ENCODE assay signal across 9 cellular contexts in genomic region chr1:244445320-244446181, GRCh38. TPM values are rescaled to one million over a fixed set of nuclear protein-coding genes. Genes with fewer than 3 reads are reported as not detected.
DNase-seq lines count a peak whose midpoint lies in the region; ATAC-seq, FAIRE-seq and TF ChIP-seq lines count a peak whose summit lies in the region.
"Had no signal": no experiment of that assay in that cellular context is flagged by ENCODE, and none has a peak within 500 bp of the region (broad histone marks: within the 10 kb centered on the region; RNA-seq: fewer than 3 reads in every experiment).

No MANE protein-coding gene starts in this region.

- TF ChIP-seq CTCF in K562 (IDR thresholded peaks at IDR 0.05 in 2 of 3, conservative IDR thresholded peaks at IDR 0.05 in 1 of 3; ENCODE audit: insufficient read depth in 2 of 3, low read depth in 1 of 3, low read length in 3 of 3) (no peak), type B pancreatic cell (conservative IDR thresholded peaks at IDR 0.05) (no peak)

- H3K4me3 ChIP-seq in K562 = no peak overlapping the region
- H3K4me3 ChIP-seq in mesenchymal stem cell (ENCODE audit: insufficient read depth in 1 of 2, low read depth in 1 of 2, low read length in 2 of 2) = peak overlapping the region in 1 of 2 experiments; percentile 19

- no peaks in the 10 kb centered on the region for H4K20me1 ChIP-seq in K562 (replicated peaks; ENCODE audit: control insufficient read depth, insufficient read depth, low read length)

- H3K9me3 Mint-ChIP-seq in activated naive CD4-positive, alpha-beta T cell treated with anti-CD3 and anti-CD28 coated beads, Interleukin-2, amount 50 U/mL, for 72 hours = no peaks in the 10 kb centered on the region
- no peaks in the 10 kb centered on the region for H3K9me3 Mint-ChIP-seq in type B pancreatic cell

- no peak overlapping the region for H3K14ac ChIP-seq in mesenchymal stem cell (ENCODE audit: low read length in 2 of 2)

- H3K9me3 ChIP-seq in K562 (replicated peaks; ENCODE audit: control insufficient read depth, insufficient read depth, low read depth, low read length) = no peaks in the 10 kb centered on the region
- no peaks in the 10 kb centered on the region for H3K9me3 ChIP-seq in mesenchymal stem cell (ENCODE audit: control insufficient read depth, low read length)

- H3K79me2 ChIP-seq in K562 (ENCODE audit: control insufficient read depth, insufficient read depth, low read length) = peaks cover 94% of the 10 kb centered on the region

- H2AK5ac ChIP-seq in mesenchymal stem cell (ENCODE audit: low read length, severe bottlenecking) = peak overlapping the region; percentile 57

- intact Hi-C loops in K562 (cut with micrococcal nuclease) = no loop called here

- no peak overlapping the region for H2BK120ac ChIP-seq in mesenchymal stem cell (ENCODE audit: low read depth, low read length)

- no peak for DNase-seq in activated naive CD4-positive, alpha-beta T cell treated with anti-CD3 and anti-CD28 coated beads, Interleukin-2, amount 50 U/mL, for 72 hours (ENCODE audit: low spot score in 2 of 2)
- no peak for DNase-seq in activated naive CD4-positive, alpha-beta T cell (lab: John Stamatoyannopoulos, UW)
- DNase-seq in K562 (ENCODE audit: extremely low read depth in 1 of 4, low spot score in 3 of 4) = peak in 2 of 4 experiments; percentile 23 to 29
- DNase-seq in mesenchymal stem cell = peak; percentile 27
- DNase-seq in type B pancreatic cell (ENCODE audit: extremely low spot score, unreplicated experiment) = no peak
- no peak for DNase-seq in GM19238 (ENCODE audit: insufficient read length, low spot score)
- DNase-seq in KG1 (lab: John Stamatoyannopoulos, UW) = no peak
- no peak for DNase-seq in HuH-7.5 (ENCODE audit: low spot score)
- DNase-seq: stimulated activated naive CD4-positive, alpha-beta T cell had no signal

- POLR2A ChIA-PET in K562 (lab: Yijun Ruan, JAX) = interaction anchor here (0.9 to 1.1 kb wide), 2 partner anchors 24 to 31 kb away, joined by 3 to 4 read pairs; no protein-coding TSS in a partner anchor

- peak; percentile 65 for FAIRE-seq in K562 (lab: Jason Lieb, UNC)

- TF ChIP-seq POLR2A in K562 (conservative IDR thresholded peaks at IDR 0.05) = 0 out of 2 replicates have a peak, but pooled peaks have one; percentile 12

- no peaks in the 10 kb centered on the region for H3K79me1 ChIP-seq in mesenchymal stem cell (replicated peaks; ENCODE audit: low read length, poor library complexity, severe bottlenecking)

- no peak overlapping the region for H2BK15ac ChIP-seq in mesenchymal stem cell (ENCODE audit: low read depth, poor library complexity, severe bottlenecking)

- no peak for TF ChIP-seq EP300 in K562 (IDR thresholded peaks at IDR 0.05; ENCODE audit: low read length)

- no peak overlapping the region; a peak in 1 of 4 replicates for H3K9ac ChIP-seq in K562 (ENCODE audit: insufficient read depth in 1 of 2, low read depth in 2 of 2, low read length in 2 of 2)
- H3K9ac ChIP-seq in mesenchymal stem cell (ENCODE audit: low read length) = peak overlapping the region; percentile 77

- ATAC-seq in activated naive CD4-positive, alpha-beta T cell treated with anti-CD3 and anti-CD28 coated beads, Interleukin-2, amount 50 U/mL, for 72 hours = no peak
- ATAC-seq in K562 = peak; percentile 52

- H3K27ac Mint-ChIP-seq in activated naive CD4-positive, alpha-beta T cell treated with anti-CD3 and anti-CD28 coated beads, Interleukin-2, amount 50 U/mL, for 72 hours = peak overlapping the region; percentile 46 to 65
- H3K27ac Mint-ChIP-seq in type B pancreatic cell = peak overlapping the region; percentile 38

- CTCF ChIA-PET in K562 (lab: Yijun Ruan, JAX; ENCODE audit: low intra/inter-chr PET ratio) = no interaction called here

- H3K27me3 Mint-ChIP-seq in type B pancreatic cell = no peaks in the 10 kb centered on the region

- peaks cover 40% of the 10 kb centered on the region for H3K4me1 Mint-ChIP-seq in type B pancreatic cell (ENCODE audit: unreplicated experiment)

- no peak overlapping the region for H3K23ac ChIP-seq in mesenchymal stem cell (ENCODE audit: low read length in 2 of 2)

- no peak overlapping the region for H2BK12ac ChIP-seq in mesenchymal stem cell (ENCODE audit: low read length in 2 of 2)

- H2AFZ ChIP-seq in K562 (ENCODE audit: low read depth, low read length) (no peak overlapping the region), mesenchymal stem cell (ENCODE audit: low read depth, low read length) (no peak overlapping the region)

- H3K4me3 Mint-ChIP-seq in type B pancreatic cell = no peak overlapping the region

- H4K91ac ChIP-seq in mesenchymal stem cell (ENCODE audit: low read length) = no peak overlapping the region

- H3K36me3 ChIP-seq in K562 (ENCODE audit: control insufficient read depth, insufficient read depth, low read length) (peaks cover 71% of the 10 kb centered on the region), mesenchymal stem cell (ENCODE audit: control insufficient read depth in 1 of 2, insufficient read depth in 2 of 2, low read depth in 1 of 2, low read length in 2 of 2) (peaks cover 2 to 20% of the 10 kb centered on the region in 2 experiments)

- no peak overlapping the region for H3K4ac ChIP-seq in mesenchymal stem cell (ENCODE audit: low read depth in 1 of 2, low read length in 2 of 2)

- no TSS peak for BruUV-seq in K562 (replicated peaks; lab: Mats Ljungman, UMichigan)

- no peak overlapping the region for H3K18ac ChIP-seq in mesenchymal stem cell (ENCODE audit: low read depth in 1 of 2, low read length in 2 of 2)

- H3K36me3 Mint-ChIP-seq in activated naive CD4-positive, alpha-beta T cell treated with anti-CD3 and anti-CD28 coated beads, Interleukin-2, amount 50 U/mL, for 72 hours = peaks cover 18 to 38% of the 10 kb centered on the region in 2 donors
- H3K36me3 Mint-ChIP-seq in type B pancreatic cell = peaks cover 13% of the 10 kb centered on the region

- no peak for TF ChIP-seq RAD21 in K562 (CRISPR knock-in tag; conservative IDR thresholded peaks at IDR 0.05 in 1 of 2, IDR thresholded peaks at IDR 0.05 in 1 of 2)

- H3K4me2 ChIP-seq in K562 (ENCODE audit: insufficient read depth, low read length) (0 out of 2 replicates have a peak overlapping the region, but pooled peaks have one; percentile 17), mesenchymal stem cell (ENCODE audit: low read length, poor library complexity, severe bottlenecking) (no peak overlapping the region)

- H3K27me3 ChIP-seq in K562 (ENCODE audit: control insufficient read depth in 2 of 2, insufficient read depth in 2 of 2, low read length in 2 of 2) (no peaks in the 10 kb centered on the region), mesenchymal stem cell (ENCODE audit: control insufficient read depth in 1 of 2, insufficient read depth in 1 of 2, low read length in 2 of 2) (no peaks in the 10 kb centered on the region)

- no peak overlapping the region for H4K8ac ChIP-seq in mesenchymal stem cell (ENCODE audit: low read length)

- H3K4me1 ChIP-seq in K562 (replicated peaks in 1 of 2; ENCODE audit: control insufficient read depth in 2 of 2, insufficient read depth in 2 of 2, low read length in 2 of 2) = peaks cover 2 to 27% of the 10 kb centered on the region in 2 experiments; a peak in 4 of 5 replicates
- H3K4me1 ChIP-seq in mesenchymal stem cell (ENCODE audit: control insufficient read depth, insufficient read depth, low read depth, low read length) = peaks cover 5% of the 10 kb centered on the region

- 97% methylated on average over 2 of the region's 2 CpGs for WGBS in K562 (ENCODE audit: insufficient coverage, low coverage, missing lambda C conversion rate)
- WGBS in mesenchymal stem cell = 100% methylated on average over 1 of the region's 2 CpGs

- no peaks in the 10 kb centered on the region for H3K9me1 ChIP-seq in K562 (ENCODE audit: control insufficient read depth, insufficient read depth, low read length)

- H3K27ac ChIP-seq in K562 (ENCODE audit: extremely low read depth, low read depth, low read length) = peak overlapping the region; percentile 30; the same call in 2 of the 3 replicates
- H3K27ac ChIP-seq in mesenchymal stem cell (ENCODE audit: low read length, poor library complexity, severe bottlenecking) = peak overlapping the region; percentile 27

- no peak overlapping the region for H2BK5ac ChIP-seq in mesenchymal stem cell (ENCODE audit: low read depth, low read length, poor library complexity, severe bottlenecking)

- in situ Hi-C loops in K562 (cut with MboI) = no loop called here

RNA-seq across cellular contexts. Expression of gene ADSS2, which starts 6.2 kb away (rescaled TPM):
- total RNA-seq in activated naive CD4-positive, alpha-beta T cell treated with anti-CD3 and anti-CD28 coated beads, Interleukin-2, amount 50 U/mL, for 72 hours = 10 to 100 TPM; 56.2 to 63.2 TPM
- total RNA-seq in K562 (2011; cell fraction: chromatin; rRNA removed; ENCODE audit: low replicate concordance) = 34.0 and 121 TPM in 2 replicates
- 13.8 and 21.3 TPM in 2 replicates for total RNA-seq in K562 (2011; cell fraction: nucleolus; rRNA removed)
- 35.2 and 46.0 TPM in 2 replicates for total RNA-seq in K562 (2011; cell fraction: nucleoplasm; rRNA removed)
- 46.2 and 47.3 TPM in 2 replicates for total RNA-seq in K562 (2014; rRNA removed)
- total RNA-seq in K562 (2014; rRNA removed; fragmentation: Illumina TruSeq; extraction: Trizol) = 63.8 and 67.1 TPM in 2 replicates
- total RNA-seq in K562 (2015; rRNA removed; fragmentation: Illumina TruSeq; extraction: Trizol) = 60.7 and 63.1 TPM in 2 replicates
- total RNA-seq in K562 (2021) = 50.1 and 52.0 TPM in 2 replicates
- polyA plus RNA-seq in K562 (2011; rRNA removed) = 51.3 and 62.9 TPM in 2 replicates
- 11.7 and 23.8 TPM in 2 replicates for polyA plus RNA-seq in K562 (2011; cell fraction: cytosol; rRNA removed)
- 22.8 and 41.5 TPM in 2 replicates for polyA plus RNA-seq in K562 (2011; cell fraction: nucleus; rRNA removed)
- polyA plus RNA-seq in K562 (2012) = 46.0 and 52.0 TPM in 2 replicates
- 50.1 and 59.4 TPM in 2 replicates for polyA plus RNA-seq in K562 (2014; fragmentation: Illumina TruSeq; extraction: Trizol)
- 10 to 100 TPM in 1 of 2 experiments, 1 to 10 TPM in 1; 8.8 to 13.7 TPM for polyA plus RNA-seq in K562 (2014; fragmentation: Nextera tagmentation; extraction: Ambion mirVana)
- polyA plus RNA-seq in K562 (2014; rRNA removed) = 61.4 and 61.9 TPM in 2 replicates
- polyA minus RNA-seq in K562 (2011; rRNA and poly(A)+ RNA removed) = 65.9 and 81.4 TPM in 2 replicates
- 25.4 and 26.0 TPM in 2 replicates for polyA minus RNA-seq in K562 (2011; cell fraction: cytosol; rRNA and poly(A)+ RNA removed)
- 40.8 and 69.0 TPM in 2 replicates for polyA minus RNA-seq in K562 (2011; cell fraction: nucleus; rRNA and poly(A)+ RNA removed)
- polyA plus RNA-seq in mesenchymal stem cell (2013, experiment 1 of 2) = 28.0 TPM
- 29.9 TPM for polyA plus RNA-seq in mesenchymal stem cell (2013, experiment 2 of 2)
- total RNA-seq in type B pancreatic cell (ENCODE audit: low replicate concordance) = 33.3 and 38.7 TPM in 2 replicates

RNA-seq across cellular contexts. Expression of gene CATSPERE, which starts 15.5 kb away (rescaled TPM):
- under 1 TPM; 0.50 to 0.62 TPM for total RNA-seq in activated naive CD4-positive, alpha-beta T cell treated with anti-CD3 and anti-CD28 coated beads, Interleukin-2, amount 50 U/mL, for 72 hours
- total RNA-seq in K562 (2011; cell fraction: chromatin; rRNA removed; ENCODE audit: low replicate concordance) = 0.46 TPM in 1 of 2 replicates, not detected in the other
- total RNA-seq in K562 (2011; cell fraction: nucleolus; rRNA removed) = 0.13 TPM in 1 of 2 replicates, not detected in the other
- 0.15 and 0.53 TPM in 2 replicates for total RNA-seq in K562 (2011; cell fraction: nucleoplasm; rRNA removed)
- not detected in 2 replicates for total RNA-seq in K562 (2014; rRNA removed)
- total RNA-seq in K562 (2014; rRNA removed; fragmentation: Illumina TruSeq; extraction: Trizol) = 0.06 and 0.15 TPM in 2 replicates
- 0.07 and 0.11 TPM in 2 replicates for total RNA-seq in K562 (2015; rRNA removed; fragmentation: Illumina TruSeq; extraction: Trizol)
- not detected in 2 replicates for total RNA-seq in K562 (2021)
- polyA plus RNA-seq in K562 (2011; rRNA removed) = 0.06 and 0.23 TPM in 2 replicates
- 0.01 TPM in 1 of 2 replicates, not detected in the other for polyA plus RNA-seq in K562 (2011; cell fraction: cytosol; rRNA removed)
- 0.17 and 0.28 TPM in 2 replicates for polyA plus RNA-seq in K562 (2011; cell fraction: nucleus; rRNA removed)
- 0.10 and 0.22 TPM in 2 replicates for polyA plus RNA-seq in K562 (2012)
- polyA plus RNA-seq in K562 (2014; fragmentation: Illumina TruSeq; extraction: Trizol) = 0.09 TPM in 1 of 2 replicates, not detected in the other
- polyA plus RNA-seq in K562 (2014; fragmentation: Nextera tagmentation; extraction: Ambion mirVana) = under 1 TPM in 1 of 2 experiments, not detected in 1; 0.08 TPM
- polyA plus RNA-seq in K562 (2014; rRNA removed) = 0.16 TPM in 1 of 2 replicates, not detected in the other
- 0.18 and 0.36 TPM in 2 replicates for polyA minus RNA-seq in K562 (2011; rRNA and poly(A)+ RNA removed)
- not detected in 2 replicates for polyA minus RNA-seq in K562 (2011; cell fraction: cytosol; rRNA and poly(A)+ RNA removed)
- polyA minus RNA-seq in K562 (2011; cell fraction: nucleus; rRNA and poly(A)+ RNA removed) = 0.22 TPM in 1 of 2 replicates, not detected in the other
- 0.14 TPM for polyA plus RNA-seq in mesenchymal stem cell (2013, experiment 1 of 2)
- polyA plus RNA-seq in mesenchymal stem cell (2013, experiment 2 of 2) = 0.14 TPM
- 0.50 and 1.1 TPM in 2 replicates for total RNA-seq in type B pancreatic cell (ENCODE audit: low replicate concordance)
